27 cellular contexts compared by ENCODE assay signal in the genomic region with DNA sequence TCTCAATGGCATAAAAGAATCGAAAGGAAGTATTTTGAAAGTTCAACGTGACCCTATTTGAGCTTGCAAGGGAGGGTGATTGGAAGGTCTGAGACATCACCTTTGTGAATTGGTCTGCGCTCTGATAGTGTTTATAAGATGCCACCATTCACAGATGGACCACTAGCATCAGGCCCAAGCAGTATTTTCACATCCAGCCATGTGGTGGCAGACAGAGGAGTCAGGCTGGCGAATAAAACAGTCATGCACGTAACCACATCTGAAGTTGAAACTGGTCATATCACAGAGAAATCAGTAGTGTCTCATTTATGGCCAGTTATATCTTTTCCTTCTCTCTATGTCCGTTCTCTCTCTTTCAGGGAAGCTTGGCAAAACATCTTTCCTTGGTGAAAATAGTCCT.
"Had no signal": no experiment of that assay in that cellular context is flagged by ENCODE, and none has a peak within 500 bp of the region (broad histone marks: within the 10 kb centered on the region; RNA-seq: fewer than 3 reads in every experiment).

No MANE protein-coding gene starts in this region.

- H3K27me3 ChIP-seq: ovary, sigmoid colon, vagina had no signal

- H3K36me3 ChIP-seq: breast epithelium, ovary, sigmoid colon, vagina had no signal

- H3K4me3 ChIP-seq: breast epithelium, ovary, sigmoid colon, vagina had no signal

- FAIRE-seq: keratinocyte, small intestine had no signal

- H3K4me1 ChIP-seq: breast epithelium, sigmoid colon, vagina had no signal

- ATAC-seq: activated CD8-positive, alpha-beta T cell treated with anti-CD3 and anti-CD28 coated beads for 36 hours; activated naive CD8-positive, alpha-beta T cell treated with anti-CD3 and anti-CD28 coated beads, Interleukin-2, amount 50 U/mL, for 24 hours; esophagus mucosa; left cardiac atrium; naive thymus-derived CD4-positive, alpha-beta T cell; stimulated activated memory B cell treated with anti-CD40 and anti-IgM and Interleukin-4, amounts not matched to agents 10 μg/mL and 1 μg/mL and 100 μg/mL, for 72 hours; stimulated activated naive CD8-positive, alpha-beta T cell treated with anti-CD3 and anti-CD28 coated beads, Interleukin-15, amount 100 ng/mL, for 72 hours had no signal

- H3K9me3 ChIP-seq: breast epithelium, ovary, sigmoid colon, vagina had no signal

- DNase-seq: activated CD4-positive, alpha-beta T cell treated with anti-CD3 and anti-CD28 coated beads for 1 hour; activated CD4-positive, alpha-beta T cell treated with anti-CD3 and anti-CD28 coated beads, Interleukin-2, amount 50 U/mL, for 1 hour; activated CD8-positive, alpha-beta T cell treated with anti-CD3 and anti-CD28 coated beads for 36 hours; activated naive CD8-positive, alpha-beta T cell treated with anti-CD3 and anti-CD28 coated beads, Interleukin-2, amount 50 U/mL, for 24 hours; activated T-cell treated with anti-CD3 and anti-CD28 coated beads, Interleukin-2, amount 50 U/mL, for 48 hours; amygdala; central memory CD4-positive, alpha-beta T cell; foreskin fibroblast; head of caudate nucleus; hippocampal formation; left cardiac atrium; naive thymus-derived CD4-positive, alpha-beta T cell; ovary; retina; sigmoid colon; small intestine; stimulated activated CD4-positive, alpha-beta T cell treated with anti-CD3 and anti-CD28 coated beads, Interleukin-1b, Interleukin-23, amount 100 ng/mL, for 48 hours; stimulated activated CD4-positive, alpha-beta T cell treated with anti-CD3 and anti-CD28 coated beads, Interleukin-4, amount 100 ng/mL, for 4 hours; stimulated activated CD8-positive, alpha-beta memory T cell treated with anti-CD3 and anti-CD28 coated beads, Interleukin-4, amount 100 ng/mL, for 48 hours; stimulated activated naive CD8-positive, alpha-beta T cell treated with anti-CD3 and anti-CD28 coated beads, Interleukin-15, amount 100 ng/mL, for 72 hours; substantia nigra; T1000 had no signal

- H3K27ac ChIP-seq: breast epithelium, ovary, sigmoid colon, vagina had no signal
